ENCODE assay signal across 19 cellular contexts in genomic region chr20:17491041-17491440, GRCh38.
"Had no signal": no experiment of that assay in that cellular context is flagged by ENCODE, and none has a peak within 500 bp of the region (broad histone marks: within the 10 kb centered on the region; RNA-seq: fewer than 3 reads in every experiment).

No MANE protein-coding gene starts in this region.

- H3K36me3 Mint-ChIP-seq: activated naive CD8-positive, alpha-beta T cell treated with anti-CD3 and anti-CD28 coated beads, Interleukin-2, amount 10 ng/mL, durations not matched to agents 7 days and 5 days had no signal

- H3K27ac Mint-ChIP-seq: activated CD8-positive, alpha-beta T cell treated with anti-CD3 and anti-CD28 coated beads for 36 hours; activated naive CD8-positive, alpha-beta T cell treated with anti-CD3 and anti-CD28 coated beads, Interleukin-2, amount 10 ng/mL, durations not matched to agents 7 days and 5 days; activated T-helper 17 cell treated with anti-CD3 and anti-CD28 coated beads, Interleukin-2, amount 50 U/mL, for 72 hours had no signal

- H3K9me3 Mint-ChIP-seq: activated CD8-positive, alpha-beta T cell treated with anti-CD3 and anti-CD28 coated beads for 36 hours; activated naive CD8-positive, alpha-beta T cell treated with anti-CD3 and anti-CD28 coated beads, Interleukin-2, amount 10 ng/mL, durations not matched to agents 7 days and 5 days; activated T-helper 17 cell treated with anti-CD3 and anti-CD28 coated beads, Interleukin-2, amount 50 U/mL, for 72 hours had no signal

- FAIRE-seq: RCC 7860 had no signal

- DNase-seq: activated CD4-positive, alpha-beta T cell treated with anti-CD3 and anti-CD28 coated beads for 4 hours; activated CD8-positive, alpha-beta T cell treated with anti-CD3 and anti-CD28 coated beads for 36 hours; activated naive CD4-positive, alpha-beta T cell treated with anti-CD3 and anti-CD28 coated beads, Interleukin-2, amount 50 U/mL, for 16 hours; activated naive CD8-positive, alpha-beta T cell treated with anti-CD3 and anti-CD28 coated beads, Interleukin-2, amount 10 ng/mL, durations not matched to agents 7 days and 5 days; activated T-cell treated with anti-CD3 and anti-CD28 coated beads for 4 hours; activated T-cell treated with anti-CD3 and anti-CD28 coated beads, Interleukin-2, amount 50 U/mL, for 48 hours; aorta; caudate nucleus; NCI-H1092; NCI-H1417; NCI-H1694; NCI-H2029; NCI-H2107; NCI-H510A treated with DMSO at 0.1 percent for 48 hours; NCI-H69; SHP77; SW 1271 had no signal

- H3K4me1 Mint-ChIP-seq: activated naive CD8-positive, alpha-beta T cell treated with anti-CD3 and anti-CD28 coated beads, Interleukin-2, amount 10 ng/mL, durations not matched to agents 7 days and 5 days; activated T-helper 17 cell treated with anti-CD3 and anti-CD28 coated beads, Interleukin-2, amount 50 U/mL, for 72 hours had no signal

- H3K4me3 Mint-ChIP-seq: activated CD8-positive, alpha-beta T cell treated with anti-CD3 and anti-CD28 coated beads for 36 hours; activated naive CD8-positive, alpha-beta T cell treated with anti-CD3 and anti-CD28 coated beads, Interleukin-2, amount 10 ng/mL, durations not matched to agents 7 days and 5 days; activated T-helper 17 cell treated with anti-CD3 and anti-CD28 coated beads, Interleukin-2, amount 50 U/mL, for 72 hours had no signal

- H3K27me3 Mint-ChIP-seq: activated CD8-positive, alpha-beta T cell treated with anti-CD3 and anti-CD28 coated beads for 36 hours; activated naive CD8-positive, alpha-beta T cell treated with anti-CD3 and anti-CD28 coated beads, Interleukin-2, amount 10 ng/mL, durations not matched to agents 7 days and 5 days; activated T-helper 17 cell treated with anti-CD3 and anti-CD28 coated beads, Interleukin-2, amount 50 U/mL, for 72 hours had no signal
